Comparison of ENCODE assay signal across 31 cellular contexts in genomic region chr2:217746741-217747287, GRCh38.
A peak's percentile ranks its signal among the peaks of the same experiment; 100 is the strongest.
DNase-seq lines count a peak whose midpoint lies in the region; ATAC-seq and TF ChIP-seq lines count a peak whose summit lies in the region.
"Had no signal": no experiment of that assay in that cellular context is flagged by ENCODE, and none has a peak within 500 bp of the region (broad histone marks: within the 10 kb centered on the region; RNA-seq: fewer than 3 reads in every experiment).

No MANE protein-coding gene starts in this region.

- no peak overlapping the region for H3K4me3 ChIP-seq in mammary epithelial cell (replicated peaks in 1 of 3; ENCODE audit: insufficient read depth in 1 of 3, low read depth in 2 of 3, low read length in 3 of 3)
- no peak overlapping the region for H3K4me3 ChIP-seq in breast epithelium
- H3K4me3 ChIP-seq in endodermal cell (ENCODE audit: low read length) = no peak overlapping the region
- no peak overlapping the region for H3K4me3 ChIP-seq in mesodermal cell (ENCODE audit: extremely low read depth, insufficient read depth, low read length, poor library complexity, severe bottlenecking)
- no peak overlapping the region for H3K4me3 ChIP-seq in mucosa of descending colon
- H3K4me3 ChIP-seq: body of pancreas, gastroesophageal sphincter, hepatocyte, left lung had no signal

- intact Hi-C loops in mammary epithelial cell (cut with micrococcal nuclease) (no loop called here), breast epithelium (cut with DNase I; ENCODE audit: low total_unique reads) (no loop called here), mucosa of descending colon (cut with DNase I, micrococcal nuclease) (no loop called here)

- no peak overlapping the region for H3K27ac Mint-ChIP-seq in endodermal cell
- H3K27ac Mint-ChIP-seq: activated naive CD8-positive, alpha-beta T cell treated with anti-CD3 and anti-CD28 coated beads, Interleukin-2, amount 50 U/mL, for 24 hours; activated T-cell treated with anti-CD3 and anti-CD28 coated beads, Interleukin-2, amount 50 U/mL, for 24 hours had no signal

- TF ChIP-seq CTCF in mammary epithelial cell (conservative IDR thresholded peaks at IDR 0.05 in 1 of 2, IDR thresholded peaks at IDR 0.05 in 1 of 2; ENCODE audit: extremely low read depth in 1 of 2, insufficient read depth in 1 of 2, low read depth in 1 of 2, low read length in 2 of 2) = no peak
- no peak for TF ChIP-seq CTCF in breast epithelium (IDR thresholded peaks at IDR 0.05)
- no peak for TF ChIP-seq CTCF in endodermal cell (conservative IDR thresholded peaks at IDR 0.05)
- TF ChIP-seq CTCF in mucosa of descending colon (IDR thresholded peaks at IDR 0.05) = no peak

- H3K9me3 ChIP-seq in mammary epithelial cell (replicated peaks; ENCODE audit: insufficient read depth, low read length) = no peaks in the 10 kb centered on the region
- no peaks in the 10 kb centered on the region for H3K9me3 ChIP-seq in breast epithelium
- no peaks in the 10 kb centered on the region for H3K9me3 ChIP-seq in endodermal cell (ENCODE audit: control insufficient read depth, low read length)
- no peaks in the 10 kb centered on the region for H3K9me3 ChIP-seq in mesodermal cell (ENCODE audit: control insufficient read depth, low read length)
- no peaks in the 10 kb centered on the region for H3K9me3 ChIP-seq in mucosa of descending colon
- H3K9me3 ChIP-seq: body of pancreas, gastroesophageal sphincter, left lung had no signal

- peaks cover 13% of the 10 kb centered on the region for H3K27me3 Mint-ChIP-seq in endodermal cell (ENCODE audit: insufficient read depth)
- H3K27me3 Mint-ChIP-seq: activated T-cell treated with anti-CD3 and anti-CD28 coated beads, Interleukin-2, amount 50 U/mL, for 24 hours had no signal

- H3K4me1 ChIP-seq in mammary epithelial cell (ENCODE audit: insufficient read depth, low read length) (no peaks in the 10 kb centered on the region), breast epithelium (no peaks in the 10 kb centered on the region), endodermal cell (ENCODE audit: control insufficient read depth, insufficient read depth, low read length) (no peaks in the 10 kb centered on the region), mesodermal cell (ENCODE audit: control insufficient read depth, insufficient read depth, low read length, poor library complexity, severe bottlenecking) (no peaks in the 10 kb centered on the region), mucosa of descending colon (ENCODE audit: low read depth) (no peaks in the 10 kb centered on the region)
- H3K4me1 ChIP-seq: body of pancreas, left lung had no signal

- TF ChIP-seq POLR2A in breast epithelium (IDR thresholded peaks at IDR 0.05) = no peak

- peaks cover 2% of the 10 kb centered on the region for H3K9me3 Mint-ChIP-seq in endodermal cell
- H3K9me3 Mint-ChIP-seq: activated naive CD8-positive, alpha-beta T cell treated with anti-CD3 and anti-CD28 coated beads, Interleukin-2, amount 50 U/mL, for 24 hours; activated T-cell treated with anti-CD3 and anti-CD28 coated beads, Interleukin-2, amount 50 U/mL, for 24 hours; naive thymus-derived CD8-positive, alpha-beta T cell had no signal

- H2AFZ ChIP-seq in mammary epithelial cell (ENCODE audit: low read depth, low read length) = no peak overlapping the region
- H2AFZ ChIP-seq: hepatocyte had no signal

- in situ Hi-C loops in mammary epithelial cell (cut with MboI; ENCODE audit: low sequenced_read_pairs in 2 of 2) = no loop called here

- no TSS peak for BruUV-seq in mammary epithelial cell (replicated peaks; lab: Mats Ljungman, UMichigan)

- CTCF ChIA-PET in mammary epithelial cell (lab: Charles Lee; ENCODE audit: low non-redundant PET) = no interaction called here

- ATAC-seq in mucosa of descending colon (no peak), GM21529 (IDR thresholded peaks at IDR 0.05; ENCODE audit: unreplicated experiment) (no peak), HG02571 (IDR thresholded peaks at IDR 0.05; ENCODE audit: unreplicated experiment) (no peak)
- ATAC-seq: activated naive CD8-positive, alpha-beta T cell treated with anti-CD3 and anti-CD28 coated beads, Interleukin-2, amount 50 U/mL, for 24 hours; body of pancreas; gastroesophageal sphincter; left lung; naive thymus-derived CD8-positive, alpha-beta T cell; Panc1 had no signal

- H3K27me3 ChIP-seq in mammary epithelial cell (ENCODE audit: insufficient read depth, low read length) (no peaks in the 10 kb centered on the region), breast epithelium (no peaks in the 10 kb centered on the region), endodermal cell (ENCODE audit: control insufficient read depth, insufficient read depth, low read length, poor library complexity, severe bottlenecking) (no peaks in the 10 kb centered on the region)
- H3K27me3 ChIP-seq: body of pancreas, gastroesophageal sphincter, hepatocyte, left lung had no signal

- no peaks in the 10 kb centered on the region for H4K20me1 ChIP-seq in mammary epithelial cell (ENCODE audit: insufficient read depth, low read length)

- no peak overlapping the region for H3K4me2 ChIP-seq in mammary epithelial cell (ENCODE audit: insufficient read depth, low read depth, low read length)
- H3K4me2 ChIP-seq: hepatocyte had no signal

- H3K9ac ChIP-seq in mammary epithelial cell (ENCODE audit: insufficient read depth, low read length) (no peak overlapping the region), endodermal cell (ENCODE audit: extremely low read depth, low read length, poor library complexity, severe bottlenecking) (no peak overlapping the region)

- peak; percentile 2 for DNase-seq in mammary epithelial cell
- no peak for DNase-seq in breast epithelium (ENCODE audit: low spot score in 2 of 2)
- DNase-seq in endodermal cell = peak; percentile 14
- DNase-seq in ureter (ENCODE audit: low spot score) = peak; percentile 15
- no peak for DNase-seq in mucosa of descending colon
- DNase-seq: 8988T; activated CD4-positive, alpha-beta T cell treated with anti-CD3 and anti-CD28 coated beads for 4 hours; activated gamma-delta T cell treated with Interleukin-2 at 50 U/mL for 16 hours; activated naive CD8-positive, alpha-beta T cell treated with anti-CD3 and anti-CD28 coated beads, Interleukin-2, amount 50 U/mL, for 24 hours; activated T-cell treated with anti-CD3 and anti-CD28 coated beads, Interleukin-2, amount 50 U/mL, for 24 hours; body of pancreas; CD4-positive, CD25-positive, alpha-beta regulatory T cell; effector CD8-positive, alpha-beta T cell; erythroblast; left lung; midbrain; naive thymus-derived CD8-positive, alpha-beta T cell; NCI-H1417; NCI-H2081 treated with DMSO at 0.1 percent for 48 hours; NCI-H226; NCI-H69; right cardiac atrium; SHP77; stimulated activated naive CD4-positive, alpha-beta T cell treated with Interleukin-2 at 50 U/mL for 16 hours had no signal

- WGBS in mammary epithelial cell (ENCODE audit: low coverage, missing lambda C conversion rate) = 93% methylated on average over 6 of the region's 6 CpGs
- WGBS in endodermal cell (ENCODE audit: insufficient coverage in 1 of 2, insufficient read length in 1 of 2), 2 experiments = 77 to 92% methylated on average over 4 to 6 of the region's 6 CpGs
- 92 to 95% methylated on average over 1 to 3 of the region's 6 CpGs for WGBS in mesodermal cell (ENCODE audit: insufficient coverage in 2 of 2), 2 experiments

- no peaks in the 10 kb centered on the region for H3K4me1 Mint-ChIP-seq in endodermal cell
- H3K4me1 Mint-ChIP-seq: activated naive CD8-positive, alpha-beta T cell treated with anti-CD3 and anti-CD28 coated beads, Interleukin-2, amount 50 U/mL, for 24 hours; CD4-positive, CD25-positive, alpha-beta regulatory T cell had no signal

- dilution Hi-C loops in mammary epithelial cell (cut with HindIII; ENCODE audit: low sequenced_read_pairs) = no loop called here

- no peaks in the 10 kb centered on the region for H3K79me2 ChIP-seq in mammary epithelial cell (ENCODE audit: insufficient read depth, low read length)
- H3K79me2 ChIP-seq: hepatocyte had no signal

- H3K4me3 Mint-ChIP-seq in endodermal cell = no peak overlapping the region
- H3K4me3 Mint-ChIP-seq: activated naive CD8-positive, alpha-beta T cell treated with anti-CD3 and anti-CD28 coated beads, Interleukin-2, amount 50 U/mL, for 24 hours; activated T-cell treated with anti-CD3 and anti-CD28 coated beads, Interleukin-2, amount 50 U/mL, for 24 hours; CD4-positive, CD25-positive, alpha-beta regulatory T cell; naive thymus-derived CD8-positive, alpha-beta T cell had no signal

- H3K27ac ChIP-seq in mammary epithelial cell (ENCODE audit: insufficient read depth, low read depth, low read length) (no peak overlapping the region), breast epithelium (no peak overlapping the region), endodermal cell (ENCODE audit: low read depth, low read length) (peak overlapping the region; percentile 24), mesodermal cell (ENCODE audit: low read depth, low read length, severe bottlenecking) (peak overlapping the region; percentile 23)
- H3K27ac ChIP-seq: body of pancreas, hepatocyte, left lung, VCaP had no signal

- H3K36me3 ChIP-seq in mammary epithelial cell (ENCODE audit: insufficient read depth, low read length) (no peaks in the 10 kb centered on the region), breast epithelium (no peaks in the 10 kb centered on the region), endodermal cell (ENCODE audit: control insufficient read depth, insufficient read depth, low read length) (no peaks in the 10 kb centered on the region), mesodermal cell (ENCODE audit: control insufficient read depth, insufficient read depth, low read length) (no peaks in the 10 kb centered on the region), mucosa of descending colon (ENCODE audit: low read depth) (no peaks in the 10 kb centered on the region)
- H3K36me3 ChIP-seq: left lung had no signal

- H3K36me3 Mint-ChIP-seq in endodermal cell (ENCODE audit: low read depth) = no peaks in the 10 kb centered on the region
- H3K36me3 Mint-ChIP-seq: naive thymus-derived CD8-positive, alpha-beta T cell had no signal

Comparison
In these comparisons a context has a peak if more than half of its experiments do, and no peak if none do; other contexts are left out.
1. DNase-seq: peak in mammary epithelial cell (single experiment), endodermal cell (single experiment) and ureter (single experiment); none in breast epithelium (0 of 2) and mucosa of descending colon (0 of 3).
2. H3K27ac ChIP-seq: peak in endodermal cell (single experiment) and mesodermal cell (single experiment); none in mammary epithelial cell (single experiment) and breast epithelium (0 of 2).